ENCODE assay signal across 5 cellular contexts in genomic region chr5:4053111-4053510, GRCh38.
"Had no signal": no experiment of that assay in that cellular context is flagged by ENCODE, and none has a peak within 500 bp of the region (broad histone marks: within the 10 kb centered on the region; RNA-seq: fewer than 3 reads in every experiment).

No MANE protein-coding gene starts in this region.

- H3K9me3 Mint-ChIP-seq: GM23338, H9 had no signal

- DNase-seq: H9, HCEC 1CT, IMR-90 had no signal

- H3K4me3 Mint-ChIP-seq: GM23338, H9 had no signal

- H3K27ac Mint-ChIP-seq: GM23338, H9 had no signal

- H3K4me3 ChIP-seq: GM23338, K562 had no signal

- ATAC-seq: GM23338, K562 had no signal
